ENCODE assay signal across 21 cellular contexts in genomic region chr11:108724974-108725689, GRCh38.
DNase-seq lines count a peak whose midpoint lies in the region; ATAC-seq, FAIRE-seq and TF ChIP-seq lines count a peak whose summit lies in the region.
"Had no signal": no experiment of that assay in that cellular context is flagged by ENCODE, and none has a peak within 500 bp of the region (broad histone marks: within the 10 kb centered on the region; RNA-seq: fewer than 3 reads in every experiment).

No MANE protein-coding gene starts in this region.

- H3K27me3 ChIP-seq in HepG2 (ENCODE audit: control insufficient read depth in 1 of 2, insufficient read depth in 2 of 2, low read length in 2 of 2) (no peaks in the 10 kb centered on the region), right lobe of liver (no peaks in the 10 kb centered on the region), GM12878 (replicated peaks in 1 of 2; ENCODE audit: control insufficient read depth in 2 of 2, insufficient read depth in 2 of 2, low read length in 1 of 2) (no peaks in the 10 kb centered on the region), MM.1S (replicated peaks; ENCODE audit: insufficient read depth, low read length) (no peaks in the 10 kb centered on the region)
- H3K27me3 ChIP-seq in naive thymus-derived CD4-positive, alpha-beta T cell (ENCODE audit: control insufficient read depth in 2 of 2, insufficient read depth in 2 of 2, low read length in 2 of 2) = no peaks in the 10 kb centered on the region

- RAD21 ChIA-PET in GM12878 (lab: Charles Lee; ENCODE audit: unreplicated experiment) = interaction anchor here (0.9 to 5.0 kb wide), 4 partner anchors 9 to 129 kb away, joined by 3 to 32 read pairs (median 6); no protein-coding TSS in a partner anchor

- intact Hi-C loops in HepG2 (cut with micrococcal nuclease; ENCODE audit: unreplicated experiment) = loop anchor here (5.0 kb wide), 1 partner anchor 473 kb away; no protein-coding TSS in a partner anchor
- intact Hi-C loops in right lobe of liver (cut with DNase I) = no loop called here
- intact Hi-C loops in GM12878 (cut with micrococcal nuclease; ENCODE audit: unreplicated experiment) = loop anchor here (5.0 kb wide), 2 partner anchors 58 to 883 kb away; partner anchors contain the start of gene DDX10
- intact Hi-C loops in naive thymus-derived CD4-positive, alpha-beta T cell (cut with micrococcal nuclease) = no loop called here

- DNase-seq in HepG2 (ENCODE audit: low spot score) = no peak
- DNase-seq in right lobe of liver = no peak
- DNase-seq in GM12878 (ENCODE audit: low read depth, low spot score) = no peak
- DNase-seq in stimulated activated naive B cell treated with anti-CD40 and anti-IgM and Interleukin-4, amounts not matched to agents 10 μg/mL and 1 μg/mL and 100 μg/mL, for 72 hours = no peak
- no peak for DNase-seq in NCI-H1105 (lab: John Stamatoyannopoulos, UW)
- DNase-seq in MM.1S = no peak
- DNase-seq in naive thymus-derived CD4-positive, alpha-beta T cell = no peak
- DNase-seq: C1 segment of cervical spinal cord; Calu3; CD4-positive, alpha-beta memory T cell; COR-L47; DMS53; DMS79 treated with DMSO at 0.1 percent for 48 hours; GM23248; H7; HCEC 1CT had no signal

- in situ Hi-C loops in HepG2 (cut with HindIII; ENCODE audit: extremely low pct_ligation_motif_present, low pct_unique_long_range_greater_than_20kb) = no loop called here
- in situ Hi-C loops in GM12878 (cut with MboI) = no loop called here

- no peaks in the 10 kb centered on the region for H3K27me3 Mint-ChIP-seq in stimulated activated naive B cell treated with anti-CD40 and anti-IgM and Interleukin-4, amounts not matched to agents 10 μg/mL and 1 μg/mL and 100 μg/mL, for 72 hours
- no peaks in the 10 kb centered on the region for H3K27me3 Mint-ChIP-seq in naive thymus-derived CD4-positive, alpha-beta T cell
- H3K27me3 Mint-ChIP-seq: CD4-positive, alpha-beta memory T cell had no signal

- POLR2A ChIA-PET in HepG2 (lab: Yijun Ruan, JAX) = no interaction called here
- POLR2A ChIA-PET in HEK293 (lab: Yijun Ruan, JAX) = no interaction called here
- POLR2A ChIA-PET in GM12878 (lab: Charles Lee) = interaction anchor here (0.5 to 0.9 kb wide), 2 partner anchors 9 to 634 kb away, joined by 3 to 6 read pairs; no protein-coding TSS in a partner anchor
- POLR2A ChIA-PET in naive thymus-derived CD4-positive, alpha-beta T cell (lab: Charles Lee) = no interaction called here

- FAIRE-seq in HepG2 (lab: Jason Lieb, UNC) (no peak), GM12878 (lab: Jason Lieb, UNC) (no peak)
- FAIRE-seq: A204.1, G401.6, H1 had no signal

- no peak overlapping the region for H3K4me3 Mint-ChIP-seq in stimulated activated naive B cell treated with anti-CD40 and anti-IgM and Interleukin-4, amounts not matched to agents 10 μg/mL and 1 μg/mL and 100 μg/mL, for 72 hours
- no peak overlapping the region for H3K4me3 Mint-ChIP-seq in naive thymus-derived CD4-positive, alpha-beta T cell
- H3K4me3 Mint-ChIP-seq: CD4-positive, alpha-beta memory T cell had no signal

- no peaks in the 10 kb centered on the region for H3F3A ChIP-seq in MM.1S (ENCODE audit: insufficient read depth, low read length)

- H3K9me2 ChIP-seq in MM.1S (replicated peaks; ENCODE audit: insufficient read depth, low read length) = no peaks in the 10 kb centered on the region

- BruUV-seq in HepG2 (replicated peaks; lab: Mats Ljungman, UMichigan) = no TSS peak
- BruUV-seq in GM12878 (replicated peaks; lab: Mats Ljungman, UMichigan) = no TSS peak

- H3K4me1 Mint-ChIP-seq in stimulated activated naive B cell treated with anti-CD40 and anti-IgM and Interleukin-4, amounts not matched to agents 10 μg/mL and 1 μg/mL and 100 μg/mL, for 72 hours = peaks cover 17 to 22% of the 10 kb centered on the region in 2 donors
- peaks cover 6 to 29% (median 14%) of the 10 kb centered on the region in 7 donors for H3K4me1 Mint-ChIP-seq in naive thymus-derived CD4-positive, alpha-beta T cell

- H2AFZ ChIP-seq in HepG2 (ENCODE audit: low read length) (no peak overlapping the region), GM12878 (ENCODE audit: control insufficient read depth, low read depth, low read length) (no peak overlapping the region), MM.1S (ENCODE audit: low read length) (no peak overlapping the region)
- H2AFZ ChIP-seq: GM23248 had no signal

- CTCF ChIA-PET in HepG2 (lab: Yijun Ruan, JAX; ENCODE audit: low intra/inter-chr PET ratio, low total read pairs) = no interaction called here
- CTCF ChIA-PET in HEK293 (lab: Yijun Ruan, JAX) = interaction anchor here (0.6 to 1.4 kb wide), 3 partner anchors 9 to 744 kb away, joined by 3 to 7 read pairs (median 4); no protein-coding TSS in a partner anchor
- CTCF ChIA-PET in GM12878 (lab: Yijun Ruan, JAX) = interaction anchor here (0.8 to 3.7 kb wide), 8 partner anchors 9 to 112 kb away, joined by 3 to 40 read pairs (median 5); no protein-coding TSS in a partner anchor
- CTCF ChIA-PET in naive thymus-derived CD4-positive, alpha-beta T cell (lab: Charles Lee) = no interaction called here

- TF ChIP-seq POLR2A in HepG2 (IDR thresholded peaks at IDR 0.05; ENCODE audit: insufficient read depth in 1 of 2, low read depth in 2 of 2, low read length in 2 of 2) (no peak), right lobe of liver (IDR thresholded peaks at IDR 0.05) (no peak), GM12878 (IDR thresholded peaks at IDR 0.05; ENCODE audit: low read depth, low read length) (no peak)

- no peak overlapping the region for H3K4me3 ChIP-seq in HepG2 (replicated peaks in 1 of 3; ENCODE audit: insufficient read depth in 1 of 3, low read depth in 2 of 3, low read length in 3 of 3)
- no peak overlapping the region for H3K4me3 ChIP-seq in right lobe of liver
- H3K4me3 ChIP-seq in HEK293 (ENCODE audit: low read depth, low read length) = no peak overlapping the region
- no peak overlapping the region for H3K4me3 ChIP-seq in GM12878
- H3K4me3 ChIP-seq in MM.1S (ENCODE audit: low read length) = no peak overlapping the region
- no peak overlapping the region for H3K4me3 ChIP-seq in naive thymus-derived CD4-positive, alpha-beta T cell (ENCODE audit: low read length)
- H3K4me3 ChIP-seq: GM23248 had no signal

- SMC1A ChIA-PET in GM12878 (lab: Charles Lee; ENCODE audit: uncharacterized antibody, unreplicated experiment) = interaction anchor here (0.6 to 4.2 kb wide), 16 partner anchors 9 to 179 kb away, joined by 3 to 26 read pairs (median 4); partner anchors contain the start of gene DDX10

- no peak for TF ChIP-seq CTCF in HepG2 (CRISPR knock-in tag; IDR thresholded peaks at IDR 0.05)
- TF ChIP-seq CTCF in right lobe of liver (IDR thresholded peaks at IDR 0.05) = no peak
- TF ChIP-seq CTCF in HEK293 (tag by site-specific recombination; IDR thresholded peaks at IDR 0.05) = no peak
- no peak for TF ChIP-seq CTCF in GM12878 (IDR thresholded peaks at IDR 0.05 in 2 of 3, conservative IDR thresholded peaks at IDR 0.05 in 1 of 3; ENCODE audit: control insufficient read depth in 2 of 3, extremely low read depth in 1 of 3, insufficient read depth in 1 of 3, low read depth in 3 of 3, low read length in 3 of 3)
- TF ChIP-seq CTCF in MM.1S (IDR thresholded peaks at IDR 0.05; ENCODE audit: low read length) = no peak

- H3K4me1 ChIP-seq in HepG2 (ENCODE audit: insufficient read depth, low read length) (no peaks in the 10 kb centered on the region), right lobe of liver (no peaks in the 10 kb centered on the region), HEK293 (ENCODE audit: control insufficient read depth, insufficient read depth, low read length) (no peaks in the 10 kb centered on the region), GM12878 (ENCODE audit: control insufficient read depth, insufficient read depth, low read length) (peaks cover 7% of the 10 kb centered on the region; the same call in 1 of the 2 replicates), MM.1S (ENCODE audit: low read length) (no peaks in the 10 kb centered on the region)
- H3K4me1 ChIP-seq in naive thymus-derived CD4-positive, alpha-beta T cell (ENCODE audit: control insufficient read depth in 2 of 2, insufficient read depth in 2 of 2, low read length in 2 of 2) = no peaks in the 10 kb centered on the region

- H3K36me3 ChIP-seq in HepG2 (replicated peaks in 1 of 2; ENCODE audit: control insufficient read depth in 1 of 2, insufficient read depth in 2 of 2, low read length in 2 of 2) (peaks cover 3 to 27% of the 10 kb centered on the region in 2 experiments; a peak in 2 of 5 replicates), right lobe of liver (peaks cover 0 to 7% (median 0%) of the 10 kb centered on the region in 4 donors), HEK293 (ENCODE audit: control insufficient read depth in 2 of 2, insufficient read depth in 1 of 2, low read length in 2 of 2) (peaks cover 0 to 23% of the 10 kb centered on the region in 2 experiments; a peak in 1 of 3 replicates), GM12878 (ENCODE audit: control insufficient read depth in 2 of 2, insufficient read depth in 2 of 2, low read length in 1 of 2) (peaks cover 0 to 15% of the 10 kb centered on the region in 2 experiments; a peak in 3 of 4 replicates), MM.1S (replicated peaks; ENCODE audit: insufficient read depth, low read length) (peaks cover 4% of the 10 kb centered on the region; the same call in 1 of the 2 replicates)
- H3K36me3 ChIP-seq in naive thymus-derived CD4-positive, alpha-beta T cell (ENCODE audit: control insufficient read depth in 2 of 3, insufficient read depth in 3 of 3, low read length in 3 of 3) = peaks cover 0 to 17% (median 0%) of the 10 kb centered on the region in 3 experiments

- peaks cover 40 to 64% of the 10 kb centered on the region in 2 donors for H3K36me3 Mint-ChIP-seq in stimulated activated naive B cell treated with anti-CD40 and anti-IgM and Interleukin-4, amounts not matched to agents 10 μg/mL and 1 μg/mL and 100 μg/mL, for 72 hours
- peaks cover 16 to 66% (median 46%) of the 10 kb centered on the region in 5 donors for H3K36me3 Mint-ChIP-seq in naive thymus-derived CD4-positive, alpha-beta T cell

- TF ChIP-seq EP300 in HepG2 (IDR thresholded peaks at IDR 0.05; ENCODE audit: low read depth in 2 of 2, low read length in 2 of 2) = no peak
- TF ChIP-seq EP300 in HepG2 (CRISPR knock-in tag; IDR thresholded peaks at IDR 0.05; ENCODE audit: borderline replicate concordance) = no peak
- no peak for TF ChIP-seq EP300 in GM12878 (IDR thresholded peaks at IDR 0.05; ENCODE audit: borderline replicate concordance in 1 of 2, control insufficient read depth in 1 of 2, low read depth in 2 of 2, low read length in 2 of 2)

- WGBS in HepG2 (ENCODE audit: low lambda C conversion rate) = 78% methylated on average over 5 of the region's 5 CpGs
- WGBS in right lobe of liver (ENCODE audit: insufficient coverage, low coverage, low lambda C conversion rate, missing lambda C conversion rate) = 47% methylated on average over 5 of the region's 5 CpGs
- WGBS in GM12878 (ENCODE audit: insufficient coverage, insufficient replicate concordance, low lambda C conversion rate, missing lambda C conversion rate) = 55% methylated on average over 5 of the region's 5 CpGs

- TF ChIP-seq RAD21 in HepG2 (CRISPR knock-in tag; IDR thresholded peaks at IDR 0.05) (no peak), GM12878 (IDR thresholded peaks at IDR 0.05; ENCODE audit: insufficient read depth, low read depth, low read length) (no peak)

- H3K27ac ChIP-seq in HepG2 (ENCODE audit: extremely low read length, insufficient read depth, low read length) (no peak overlapping the region), right lobe of liver (no peak overlapping the region), HEK293 (ENCODE audit: extremely low read depth, low read depth, low read length) (no peak overlapping the region), GM12878 (ENCODE audit: control insufficient read depth, insufficient read depth) (peak overlapping the region; percentile 86; the same call in 1 of the 2 replicates), MM.1S (ENCODE audit: low read length) (no peak overlapping the region)
- no peak overlapping the region for H3K27ac ChIP-seq in naive thymus-derived CD4-positive, alpha-beta T cell (ENCODE audit: low read depth, low read length)
- H3K27ac ChIP-seq: 22Rv1, GM23248 had no signal

- peak overlapping the region; percentile 28 for H3K27ac Mint-ChIP-seq in stimulated activated naive B cell treated with anti-CD40 and anti-IgM and Interleukin-4, amounts not matched to agents 10 μg/mL and 1 μg/mL and 100 μg/mL, for 72 hours
- H3K27ac Mint-ChIP-seq in naive thymus-derived CD4-positive, alpha-beta T cell = no peak overlapping the region
- H3K27ac Mint-ChIP-seq: CD4-positive, alpha-beta memory T cell had no signal

- H3K9me3 ChIP-seq in HepG2 (ENCODE audit: low read length) (no peaks in the 10 kb centered on the region), right lobe of liver (no peaks in the 10 kb centered on the region), HEK293 (ENCODE audit: control insufficient read depth, insufficient read depth, low read depth, low read length) (no peaks in the 10 kb centered on the region), GM12878 (replicated peaks; ENCODE audit: control insufficient read depth, insufficient read depth, low read length) (peaks cover 3% of the 10 kb centered on the region; the same call in 2 of the 3 replicates), MM.1S (replicated peaks; ENCODE audit: insufficient read depth, low read length) (no peaks in the 10 kb centered on the region)
- H3K9me3 ChIP-seq in naive thymus-derived CD4-positive, alpha-beta T cell (ENCODE audit: control insufficient read depth in 2 of 3, low read length in 3 of 3) = peaks cover 0 to 3% (median 0%) of the 10 kb centered on the region in 3 experiments

- H4K20me1 ChIP-seq in HepG2 (ENCODE audit: insufficient read depth, low read length) = no peaks in the 10 kb centered on the region
- H4K20me1 ChIP-seq in GM12878 (ENCODE audit: control insufficient read depth, insufficient read depth) = no peaks in the 10 kb centered on the region
- no peaks in the 10 kb centered on the region for H4K20me1 ChIP-seq in MM.1S (ENCODE audit: insufficient read depth, low read length)

- H3K9me3 Mint-ChIP-seq in stimulated activated naive B cell treated with anti-CD40 and anti-IgM and Interleukin-4, amounts not matched to agents 10 μg/mL and 1 μg/mL and 100 μg/mL, for 72 hours = peaks cover 4 to 7% of the 10 kb centered on the region in 2 donors
- peaks cover 0 to 10% (median 3%) of the 10 kb centered on the region in 11 donors for H3K9me3 Mint-ChIP-seq in naive thymus-derived CD4-positive, alpha-beta T cell

- H3K9ac ChIP-seq in HepG2 (ENCODE audit: insufficient read depth, low read depth, low read length) (no peak overlapping the region), GM12878 (ENCODE audit: control insufficient read depth, insufficient read depth, low read length) (no peak overlapping the region), MM.1S (ENCODE audit: low read length) (no peak overlapping the region)
- H3K9ac ChIP-seq: GM23248 had no signal

- ATAC-seq in HepG2 (no peak), right lobe of liver (no peak), GM12878 (no peak)
- no peak for ATAC-seq in stimulated activated naive B cell treated with anti-CD40 and anti-IgM and Interleukin-4, amounts not matched to agents 10 μg/mL and 1 μg/mL and 100 μg/mL, for 72 hours (replicated peaks)
- ATAC-seq in naive thymus-derived CD4-positive, alpha-beta T cell = no peak

- H3K4me2 ChIP-seq in HepG2 (ENCODE audit: low read depth, low read length) (no peak overlapping the region), GM12878 (ENCODE audit: control insufficient read depth, insufficient read depth) (no peak overlapping the region), MM.1S (ENCODE audit: low read depth, low read length) (no peak overlapping the region)

- H3K79me2 ChIP-seq in HepG2 (ENCODE audit: insufficient read depth, low read length) (no peaks in the 10 kb centered on the region), GM12878 (ENCODE audit: control insufficient read depth, insufficient read depth, low read length) (peaks cover 26% of the 10 kb centered on the region), MM.1S (ENCODE audit: low read length) (peaks cover 21% of the 10 kb centered on the region)

Comparison
In these comparisons a context has a peak if more than half of its experiments do, and no peak if none do; other contexts are left out.
1. intact Hi-C loops: an anchor here in HepG2 (5.0 kb wide) and GM12878 (5.0 kb wide); none called in right lobe of liver and naive thymus-derived CD4-positive, alpha-beta T cell.
2. CTCF ChIA-PET loops: an anchor here in HEK293 (0.6 to 1.4 kb wide) and GM12878 (0.8 to 3.7 kb wide); none called in HepG2 and naive thymus-derived CD4-positive, alpha-beta T cell.
3. Of the 63 proteins assayed by ChIP-seq in both HepG2 and HEK293: peak only in HepG2: none; only in HEK293: SETDB1; in both: none; in neither: 62.